14 cellular contexts compared by ENCODE assay signal in genomic region chr5:78779771-78780616, GRCh38.
A peak's percentile ranks its signal among the peaks of the same experiment; 100 is the strongest.
DNase-seq lines count a peak whose midpoint lies in the region; ATAC-seq and TF ChIP-seq lines count a peak whose summit lies in the region.
"Had no signal": no experiment of that assay in that cellular context is flagged by ENCODE, and none has a peak within 500 bp of the region (broad histone marks: within the 10 kb centered on the region; RNA-seq: fewer than 3 reads in every experiment).

No MANE protein-coding gene starts in this region.

- peak overlapping the region; percentile 25 for H3K4me2 ChIP-seq in smooth muscle cell

- H3F3A ChIP-seq in smooth muscle cell (ENCODE audit: low read depth) = peaks cover 21% of the 10 kb centered on the region

- no peak for TF ChIP-seq CTCF in foreskin fibroblast (IDR thresholded peaks at IDR 0.05; ENCODE audit: low read depth, low read length)
- no peak for TF ChIP-seq CTCF in smooth muscle cell (IDR thresholded peaks at IDR 0.05; ENCODE audit: borderline replicate concordance, insufficient read depth, poor library complexity, severe bottlenecking)
- TF ChIP-seq CTCF in coronary artery (IDR thresholded peaks at IDR 0.05) = no peak

- no peaks in the 10 kb centered on the region for H4K20me1 ChIP-seq in smooth muscle cell (ENCODE audit: low read depth)

- H3K4me3 ChIP-seq in SJCRH30 (no peak overlapping the region), foreskin fibroblast (ENCODE audit: low read depth in 1 of 2, low read length in 2 of 2) (no peak overlapping the region), smooth muscle cell (no peak overlapping the region), coronary artery (no peak overlapping the region)

- WGBS in smooth muscle cell (ENCODE audit: low lambda C conversion rate) = 53% methylated on average over 12 of the region's 12 CpGs

- no peak for ATAC-seq in HG02885 (IDR thresholded peaks at IDR 0.05; ENCODE audit: poor library complexity, unreplicated experiment)
- ATAC-seq: Panc1, WTC11 had no signal

- H3K36me3 ChIP-seq in SJCRH30 (no peaks in the 10 kb centered on the region), smooth muscle cell (ENCODE audit: low read depth) (no peaks in the 10 kb centered on the region)

- no peak overlapping the region for H3K9ac ChIP-seq in smooth muscle cell (ENCODE audit: low read depth)

- peak overlapping the region; percentile 60 for H3K27ac ChIP-seq in SJCRH30
- H3K27ac ChIP-seq in smooth muscle cell (ENCODE audit: low read depth) = peak overlapping the region; percentile 70
- peak overlapping the region in 1 of 2 donors; percentile 31 for H3K27ac ChIP-seq in coronary artery

- peaks cover 48% of the 10 kb centered on the region for H3K4me1 ChIP-seq in SJCRH30
- H3K4me1 ChIP-seq in smooth muscle cell (ENCODE audit: low read depth) = no peaks in the 10 kb centered on the region

- H3K27me3 ChIP-seq in SJCRH30 = no peaks in the 10 kb centered on the region
- H3K27me3 ChIP-seq in smooth muscle cell (ENCODE audit: low read depth) = no peaks in the 10 kb centered on the region

- H3K9me3 ChIP-seq in SJCRH30 (replicated peaks) = no peaks in the 10 kb centered on the region
- no peaks in the 10 kb centered on the region for H3K9me3 ChIP-seq in smooth muscle cell (replicated peaks; ENCODE audit: low read depth)

- H3K79me2 ChIP-seq in smooth muscle cell (ENCODE audit: low read depth) = no peaks in the 10 kb centered on the region

- no peak overlapping the region for H2AFZ ChIP-seq in smooth muscle cell (ENCODE audit: low read depth)

- peak; percentile 33 for DNase-seq in NCI-H2107 treated with DMSO at 0.1 percent for 48 hours (lab: John Stamatoyannopoulos, UW; ENCODE audit: unreplicated experiment)
- DNase-seq in NCI-H2107 (lab: John Stamatoyannopoulos, UW) = no peak
- peak; percentile 93 to 97 for DNase-seq in SJCRH30
- peak; percentile 82 to 87 for DNase-seq in foreskin fibroblast
- no peak for DNase-seq in smooth muscle cell (lab: John Stamatoyannopoulos, UW; ENCODE audit: unreplicated experiment)
- DNase-seq in HuH-7.5 (ENCODE audit: low spot score) = no peak
- DNase-seq in coronary artery (ENCODE audit: low spot score) = no peak
- DNase-seq: 8988T; dermis blood vessel endothelial cell; NCI-H1930; stimulated activated CD4-positive, alpha-beta T cell treated with anti-CD3 and anti-CD28 coated beads, Interleukin-1b, Interleukin-23, amount 100 ng/mL, for 48 hours had no signal

Comparison
In these comparisons a context has a peak if more than half of its experiments do, and no peak if none do; other contexts are left out.
1. DNase-seq: peak in NCI-H2107 treated with DMSO at 0.1 percent for 48 hours (single experiment), SJCRH30 (2 of 2) and foreskin fibroblast (2 of 2); none in NCI-H2107 (single experiment), smooth muscle cell (single experiment), HuH-7.5 (single experiment) and coronary artery (single experiment).